1 cellular context compared by ENCODE assay signal in genomic region chr17:41416478-41416877, GRCh38.
TF ChIP-seq lines count a peak whose summit lies in the region.

No MANE protein-coding gene starts in this region.

TF ChIP-seq in K562, 482 proteins besides CTCF, POLR2A, EP300 and RAD21:
- TF ChIP-seq ARID3B (CRISPR knock-in tag; IDR thresholded peaks at IDR 0.05; ENCODE audit: borderline replicate concordance) (no peak), RFX1 (IDR thresholded peaks at IDR 0.05) (0 out of 2 replicates have a peak, but pooled peaks have one; percentile 6)
TF ChIP-seq in K562: peak in this region for 1.
